In the genomic region with DNA sequence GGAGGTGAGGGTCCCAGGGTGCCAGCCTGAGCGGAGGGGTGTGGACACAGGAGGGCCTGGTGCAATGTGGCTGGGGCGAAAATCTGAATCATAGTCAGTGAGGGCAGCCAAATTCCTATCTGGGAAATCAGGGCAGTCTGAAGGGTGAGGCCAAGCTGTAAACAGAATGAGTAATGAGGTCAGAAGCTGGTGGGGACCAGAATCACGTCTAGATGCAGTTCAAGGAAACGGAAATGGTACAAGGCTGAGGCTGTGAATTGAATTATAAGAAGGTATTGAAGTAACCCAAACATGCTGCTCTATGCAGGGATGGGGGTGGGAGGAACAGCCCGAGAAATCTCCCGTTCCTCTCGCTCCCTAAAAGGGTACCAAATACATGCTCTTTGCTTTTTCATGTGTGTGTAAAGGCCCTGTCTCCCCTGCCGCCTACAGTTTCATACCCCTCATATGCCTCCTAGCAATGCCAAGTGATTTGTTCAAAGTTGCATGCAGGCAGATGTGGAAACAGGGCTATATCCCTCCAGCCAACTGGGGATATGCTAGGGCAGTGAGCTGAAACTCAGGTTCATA, we compare ENCODE assay signal across 8 cellular contexts. TPM values are rescaled to one million over a fixed set of nuclear protein-coding genes. Genes with fewer than 3 reads are reported as not detected.
DNase-seq lines count a peak whose midpoint lies in the region; ATAC-seq lines count a peak whose summit lies in the region.

No MANE protein-coding gene starts in this region.

- H3K27ac Mint-ChIP-seq in activated CD4-positive, alpha-beta memory T cell treated with anti-CD3 and anti-CD28 coated beads for 36 hours: peak overlapping the region; percentile 83

- intact Hi-C loops in activated CD4-positive, alpha-beta memory T cell treated with anti-CD3 and anti-CD28 coated beads for 36 hours (cut with micrococcal nuclease): loop anchor here (5.0 kb wide), 1 partner anchor 32 kb away; no protein-coding TSS in a partner anchor
- intact Hi-C loops in sciatic nerve (cut with DNase I): no loop called here

- H3K4me3 Mint-ChIP-seq in activated CD4-positive, alpha-beta memory T cell treated with anti-CD3 and anti-CD28 coated beads for 36 hours: no peak overlapping the region

- ATAC-seq in sciatic nerve (peak; percentile 72), HG03439 (IDR thresholded peaks at IDR 0.05; ENCODE audit: unreplicated experiment) (no peak)

- H3K27me3 Mint-ChIP-seq in activated CD4-positive, alpha-beta memory T cell treated with anti-CD3 and anti-CD28 coated beads for 36 hours: peaks cover 2% of the 10 kb centered on the region

- H3K36me3 Mint-ChIP-seq in activated CD4-positive, alpha-beta memory T cell treated with anti-CD3 and anti-CD28 coated beads for 36 hours: no peaks in the 10 kb centered on the region

- no peaks in the 10 kb centered on the region for H3K9me3 Mint-ChIP-seq in activated CD4-positive, alpha-beta memory T cell treated with anti-CD3 and anti-CD28 coated beads for 36 hours

- CTCF ChIA-PET in activated CD4-positive, alpha-beta memory T cell treated with anti-CD3 and anti-CD28 coated beads for 36 hours (lab: Charles Lee): interaction anchor here (0.8 to 3.5 kb wide), 4 partner anchors 24 to 117 kb away, joined by 3 to 32 read pairs (median 8); partner anchors contain the start of gene PIM1

- DNase-seq in HPDE6-E6E7 (ENCODE audit: extremely low spot score) (peak; percentile 97), glomerular endothelial cell (ENCODE audit: extremely low read depth, low read depth, low spot score) (peak; percentile 84), sciatic nerve (ENCODE audit: low spot score) (peak; percentile 64), mesenteric fat pad (ENCODE audit: low spot score) (no peak), NCI-H1436 (lab: John Stamatoyannopoulos, UW) (no peak)
- DNase-seq in activated CD4-positive, alpha-beta memory T cell treated with anti-CD3 and anti-CD28 coated beads for 36 hours: peak; percentile 46
- DNase-seq in stimulated activated CD4-positive, alpha-beta T cell treated with anti-CD3 and anti-CD28 coated beads, Interleukin-4, amount 100 ng/mL, for 4 hours: no peak

- peaks cover 46% of the 10 kb centered on the region for H3K4me1 Mint-ChIP-seq in activated CD4-positive, alpha-beta memory T cell treated with anti-CD3 and anti-CD28 coated beads for 36 hours (ENCODE audit: low read depth)

- POLR2A ChIA-PET in activated CD4-positive, alpha-beta memory T cell treated with anti-CD3 and anti-CD28 coated beads for 36 hours (lab: Charles Lee): interaction anchor here (0.9 kb wide), 1 partner anchor 27 kb away, joined by 3 read pairs; no protein-coding TSS in a partner anchor

RNA-seq across cellular contexts. Expression of gene PIM1, which starts 35.2 kb away (rescaled TPM):
- total RNA-seq in activated CD4-positive, alpha-beta memory T cell treated with anti-CD3 and anti-CD28 coated beads for 36 hours: 100 to 1,000 TPM; 204 TPM
- total RNA-seq in glomerular endothelial cell (3.6 and 10.6 TPM in 2 replicates), sciatic nerve (50.9 TPM), mesenteric fat pad (213 TPM)

Comparison
In these comparisons a context has a peak if more than half of its experiments do, and no peak if none do; other contexts are left out.
1. DNase-seq: peak in HPDE6-E6E7 (single experiment), activated CD4-positive, alpha-beta memory T cell treated with anti-CD3 and anti-CD28 coated beads for 36 hours (single experiment), glomerular endothelial cell (single experiment) and sciatic nerve (single experiment); none in mesenteric fat pad (single experiment), NCI-H1436 (single experiment) and stimulated activated CD4-positive, alpha-beta T cell treated with anti-CD3 and anti-CD28 coated beads, Interleukin-4, amount 100 ng/mL, for 4 hours (0 of 2).